1 cellular context compared by ENCODE assay signal in the genomic region with DNA sequence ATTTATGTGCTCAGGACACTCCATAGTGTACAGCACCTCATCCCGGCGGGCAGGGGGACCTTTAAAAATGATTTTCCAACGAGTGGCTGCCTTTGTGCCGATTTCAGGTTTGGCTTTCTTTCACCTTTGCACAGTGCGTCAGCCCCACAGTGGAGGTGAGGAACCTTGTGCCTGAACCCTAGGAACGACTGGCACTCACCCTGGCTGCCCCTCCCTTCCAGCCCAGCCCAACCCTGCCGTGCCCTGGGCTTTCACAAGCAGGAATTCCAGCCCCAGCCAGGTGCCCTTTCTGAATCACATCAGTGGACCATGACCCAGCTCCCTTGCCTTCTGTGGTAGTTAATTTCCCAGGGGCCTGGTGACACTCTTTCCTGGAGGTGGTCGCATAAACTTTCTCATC.
TF ChIP-seq lines count a peak whose summit lies in the region.

No MANE protein-coding gene starts in this region.

TF ChIP-seq in endothelial cell of umbilical vein, 7 proteins besides CTCF, POLR2A, EP300 and RAD21 (continued from another document):
- TF ChIP-seq MAX (IDR thresholded peaks at IDR 0.05; ENCODE audit: insufficient read depth, insufficient read length) (no peak), FOS (IDR thresholded peaks at IDR 0.05; ENCODE audit: borderline replicate concordance, insufficient read depth, low read length) (no peak), MYC (IDR thresholded peaks at IDR 0.05; ENCODE audit: low read depth, low read length) (no peak), JUN (IDR thresholded peaks at IDR 0.05; ENCODE audit: borderline replicate concordance, insufficient read depth, insufficient read length, low read depth) (no peak), POLR2AphosphoS5 (IDR thresholded peaks at IDR 0.05; ENCODE audit: insufficient read depth, low read depth, low read length) (no peak), EZH2 (IDR thresholded peaks at IDR 0.05; ENCODE audit: borderline replicate concordance, low read depth, low read length, severe bottlenecking) (no peak)
